8 cellular contexts compared by ENCODE assay signal in the genomic region with DNA sequence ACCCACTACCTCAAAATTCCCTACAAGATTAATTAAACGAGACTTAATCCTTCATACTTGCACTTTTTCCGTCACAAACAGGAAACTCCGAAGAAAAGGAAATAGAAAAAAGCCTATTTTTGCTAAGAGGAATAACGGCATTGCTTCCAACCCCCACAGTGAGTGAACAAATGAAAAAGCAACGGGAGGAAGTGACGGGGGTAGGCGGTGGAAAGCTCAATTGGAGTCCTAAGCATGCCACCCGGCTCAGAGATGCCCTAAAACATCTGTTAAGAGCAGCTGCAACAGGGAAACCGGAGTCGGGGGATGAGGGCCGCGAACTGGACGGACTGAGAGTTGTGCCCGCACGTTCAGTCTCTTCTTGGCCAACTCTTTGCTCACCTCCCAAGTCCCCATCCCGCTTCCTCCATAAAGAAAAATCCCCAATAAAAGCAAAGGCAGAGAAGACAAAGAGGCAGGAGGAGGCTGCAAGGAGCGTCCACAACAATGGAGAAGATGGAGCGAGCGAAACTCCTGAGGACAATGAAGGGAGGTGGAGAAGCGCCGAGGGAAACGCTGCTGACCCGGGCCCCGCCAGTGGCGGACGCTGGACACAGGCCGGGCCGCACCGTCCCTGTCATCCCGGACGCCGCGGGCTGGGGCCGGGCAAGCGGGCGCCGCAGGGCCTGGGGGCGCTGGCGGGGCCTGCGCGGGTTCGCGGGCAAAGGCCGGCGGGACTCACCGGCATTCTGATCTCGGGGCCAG. TPM values are rescaled to one million over a fixed set of nuclear protein-coding genes. Genes with fewer than 3 reads are reported as not detected.
DNase-seq lines count a peak whose midpoint lies in the region; ATAC-seq and TF ChIP-seq lines count a peak whose summit lies in the region.

No MANE protein-coding gene starts in this region.

- no peaks in the 10 kb centered on the region for H3K9me2 ChIP-seq in neural cell (ENCODE audit: insufficient read depth, low read length)

- no peaks in the 10 kb centered on the region for H3K9me3 ChIP-seq in neural cell (ENCODE audit: low read length)

- H3K4me2 ChIP-seq in neural cell (ENCODE audit: low read length), result peak overlapping the region; percentile 90

- peaks cover 43% of the 10 kb centered on the region for H3K79me2 ChIP-seq in neural cell (replicated peaks; ENCODE audit: insufficient read depth, low read length)

- H3K4me3 ChIP-seq in neural cell (ENCODE audit: low read length), result peak overlapping the region; percentile 96

- H4K20me1 ChIP-seq in neural cell (ENCODE audit: insufficient read depth), result no peaks in the 10 kb centered on the region

- peak; percentile 20 for TF ChIP-seq CTCF in neural cell (IDR thresholded peaks at IDR 0.05; ENCODE audit: poor library complexity, severe bottlenecking)

- peaks cover 14% of the 10 kb centered on the region for H3K36me3 Mint-ChIP-seq in activated T-helper 1 cell treated with anti-CD3 and anti-CD28 coated beads, Interleukin-12 subunit alpha, Interleukin-12 subunit beta, Interleukin-2, Interleukin-4 antibody, amounts not matched to agents 30 ng/mL and 10 ng/mL and 1 ng/mL, durations not matched to agents 14 hours and 24 hours and 36 hours (ENCODE audit: low read depth)

- no peaks in the 10 kb centered on the region for H3K27me3 ChIP-seq in neural cell (ENCODE audit: insufficient read depth, low read depth, low read length)

- H3K27ac Mint-ChIP-seq in activated T-helper 1 cell treated with anti-CD3 and anti-CD28 coated beads, Interleukin-12 subunit alpha, Interleukin-12 subunit beta, Interleukin-2, Interleukin-4 antibody, amounts not matched to agents 30 ng/mL and 10 ng/mL and 1 ng/mL, durations not matched to agents 14 hours and 24 hours and 36 hours, result peak overlapping the region; percentile 99
- peak overlapping the region; percentile 99 for H3K27ac Mint-ChIP-seq in stimulated activated naive CD8-positive, alpha-beta T cell treated with anti-CD3 and anti-CD28 coated beads, Interleukin-15, amount 100 ng/mL, for 72 hours

- H3K9ac ChIP-seq in neural cell (ENCODE audit: low read length), result peak overlapping the region; percentile 91

- peak overlapping the region; percentile 87 for H3K27ac ChIP-seq in neural cell (ENCODE audit: low read length)

- no peaks in the 10 kb centered on the region for H3K36me3 ChIP-seq in neural cell (ENCODE audit: insufficient read depth, low read length)

- TF ChIP-seq RAD21 in neural cell (conservative IDR thresholded peaks at IDR 0.05), result no peak

- H3K4me3 Mint-ChIP-seq in activated T-helper 1 cell treated with anti-CD3 and anti-CD28 coated beads, Interleukin-12 subunit alpha, Interleukin-12 subunit beta, Interleukin-2, Interleukin-4 antibody, amounts not matched to agents 30 ng/mL and 10 ng/mL and 1 ng/mL, durations not matched to agents 14 hours and 24 hours and 36 hours, result peak overlapping the region; percentile 100
- peak overlapping the region; percentile 99 to 100 for H3K4me3 Mint-ChIP-seq in stimulated activated naive CD8-positive, alpha-beta T cell treated with anti-CD3 and anti-CD28 coated beads, Interleukin-15, amount 100 ng/mL, for 72 hours

- peak overlapping the region; percentile 88 for H2AFZ ChIP-seq in neural cell (ENCODE audit: low read depth, low read length)

- intact Hi-C loops in activated T-helper 1 cell treated with anti-CD3 and anti-CD28 coated beads, Interleukin-12 subunit alpha, Interleukin-12 subunit beta, Interleukin-2, Interleukin-4 antibody, amounts not matched to agents 30 ng/mL and 10 ng/mL and 1 ng/mL, durations not matched to agents 14 hours and 24 hours and 36 hours (cut with micrococcal nuclease), result loop anchor here (2.0 to 5.0 kb wide), 8 partner anchors 15 to 1633 kb away; partner anchors contain the start of genes ATG5, BEND3 and ZBTB24

- ATAC-seq in GM18858 (IDR thresholded peaks at IDR 0.05; ENCODE audit: unreplicated experiment) (peak; percentile 19), HG03103 (IDR thresholded peaks at IDR 0.05; ENCODE audit: low read depth, unreplicated experiment) (peak; percentile 16)
- ATAC-seq in stimulated activated naive CD8-positive, alpha-beta T cell treated with anti-CD3 and anti-CD28 coated beads, Interleukin-15, amount 100 ng/mL, for 72 hours, result peak; percentile 69

- H3F3A ChIP-seq in neural cell (ENCODE audit: insufficient read depth, low read length, poor library complexity, severe bottlenecking), result no peaks in the 10 kb centered on the region

- TF ChIP-seq EP300 in neural cell (conservative IDR thresholded peaks at IDR 0.05; ENCODE audit: poor library complexity, severe bottlenecking), result no peak

- no peaks in the 10 kb centered on the region for H3K9me3 Mint-ChIP-seq in activated T-helper 1 cell treated with anti-CD3 and anti-CD28 coated beads, Interleukin-12 subunit alpha, Interleukin-12 subunit beta, Interleukin-2, Interleukin-4 antibody, amounts not matched to agents 30 ng/mL and 10 ng/mL and 1 ng/mL, durations not matched to agents 14 hours and 24 hours and 36 hours
- H3K9me3 Mint-ChIP-seq in stimulated activated naive CD8-positive, alpha-beta T cell treated with anti-CD3 and anti-CD28 coated beads, Interleukin-15, amount 100 ng/mL, for 72 hours, result no peaks in the 10 kb centered on the region

- H3K27me3 Mint-ChIP-seq in activated T-helper 1 cell treated with anti-CD3 and anti-CD28 coated beads, Interleukin-12 subunit alpha, Interleukin-12 subunit beta, Interleukin-2, Interleukin-4 antibody, amounts not matched to agents 30 ng/mL and 10 ng/mL and 1 ng/mL, durations not matched to agents 14 hours and 24 hours and 36 hours (ENCODE audit: insufficient read depth), result peaks cover 5% of the 10 kb centered on the region
- H3K27me3 Mint-ChIP-seq in stimulated activated naive CD8-positive, alpha-beta T cell treated with anti-CD3 and anti-CD28 coated beads, Interleukin-15, amount 100 ng/mL, for 72 hours, result no peaks in the 10 kb centered on the region

- DNase-seq in AG08396 (ENCODE audit: low spot score) (peak; percentile 76), fibroblast of peridontal ligament (ENCODE audit: extremely low read depth) (peak; percentile 82)
- DNase-seq in activated T-helper 1 cell treated with anti-CD3 and anti-CD28 coated beads, Interleukin-12 subunit alpha, Interleukin-12 subunit beta, Interleukin-2, Interleukin-4 antibody, amounts not matched to agents 30 ng/mL and 10 ng/mL and 1 ng/mL, durations not matched to agents 14 hours and 24 hours and 36 hours (ENCODE audit: low spot score), result peak; percentile 55
- peak; percentile 52 to 70 for DNase-seq in stimulated activated naive CD8-positive, alpha-beta T cell treated with anti-CD3 and anti-CD28 coated beads, Interleukin-15, amount 100 ng/mL, for 72 hours

- H3K4me1 Mint-ChIP-seq in activated T-helper 1 cell treated with anti-CD3 and anti-CD28 coated beads, Interleukin-12 subunit alpha, Interleukin-12 subunit beta, Interleukin-2, Interleukin-4 antibody, amounts not matched to agents 30 ng/mL and 10 ng/mL and 1 ng/mL, durations not matched to agents 14 hours and 24 hours and 36 hours (ENCODE audit: low read depth), result peaks cover 14% of the 10 kb centered on the region
- peaks cover 25% of the 10 kb centered on the region for H3K4me1 Mint-ChIP-seq in stimulated activated naive CD8-positive, alpha-beta T cell treated with anti-CD3 and anti-CD28 coated beads, Interleukin-15, amount 100 ng/mL, for 72 hours

TF ChIP-seq in PFSK-1, 5 proteins besides CTCF, POLR2A, EP300 and RAD21 (continues in another document):
- peak; percentile 74; the same call in 1 of the 2 replicates for TF ChIP-seq TAF1 (IDR thresholded peaks at IDR 0.05; ENCODE audit: borderline replicate concordance, insufficient read depth, low read length)
- TF ChIP-seq POLR2AphosphoS5 (IDR thresholded peaks at IDR 0.05; ENCODE audit: low read depth, low read length), result peak; percentile 69
- TF ChIP-seq FOXP2 (optimal IDR thresholded peaks at IDR 0.05; ENCODE audit: borderline replicate concordance, extremely low read depth, extremely low read length, insufficient read depth), result no peak

TF ChIP-seq in neural cell, 6 proteins besides CTCF, POLR2A, EP300 and RAD21:
- TF ChIP-seq MXI1 (conservative IDR thresholded peaks at IDR 0.05; ENCODE audit: poor library complexity, severe bottlenecking) (no peak), TAF1 (IDR thresholded peaks at IDR 0.05; ENCODE audit: low read depth) (peak; percentile 30), SMC3 (conservative IDR thresholded peaks at IDR 0.05; ENCODE audit: poor library complexity) (peak; percentile 6), EZH2 (IDR thresholded peaks at IDR 0.05; ENCODE audit: borderline replicate concordance, insufficient read depth, low read length, poor library complexity, severe bottlenecking) (no peak), POLR2AphosphoS5 (IDR thresholded peaks at IDR 0.05) (peak; percentile 54)
- TF ChIP-seq, protein P1, sequence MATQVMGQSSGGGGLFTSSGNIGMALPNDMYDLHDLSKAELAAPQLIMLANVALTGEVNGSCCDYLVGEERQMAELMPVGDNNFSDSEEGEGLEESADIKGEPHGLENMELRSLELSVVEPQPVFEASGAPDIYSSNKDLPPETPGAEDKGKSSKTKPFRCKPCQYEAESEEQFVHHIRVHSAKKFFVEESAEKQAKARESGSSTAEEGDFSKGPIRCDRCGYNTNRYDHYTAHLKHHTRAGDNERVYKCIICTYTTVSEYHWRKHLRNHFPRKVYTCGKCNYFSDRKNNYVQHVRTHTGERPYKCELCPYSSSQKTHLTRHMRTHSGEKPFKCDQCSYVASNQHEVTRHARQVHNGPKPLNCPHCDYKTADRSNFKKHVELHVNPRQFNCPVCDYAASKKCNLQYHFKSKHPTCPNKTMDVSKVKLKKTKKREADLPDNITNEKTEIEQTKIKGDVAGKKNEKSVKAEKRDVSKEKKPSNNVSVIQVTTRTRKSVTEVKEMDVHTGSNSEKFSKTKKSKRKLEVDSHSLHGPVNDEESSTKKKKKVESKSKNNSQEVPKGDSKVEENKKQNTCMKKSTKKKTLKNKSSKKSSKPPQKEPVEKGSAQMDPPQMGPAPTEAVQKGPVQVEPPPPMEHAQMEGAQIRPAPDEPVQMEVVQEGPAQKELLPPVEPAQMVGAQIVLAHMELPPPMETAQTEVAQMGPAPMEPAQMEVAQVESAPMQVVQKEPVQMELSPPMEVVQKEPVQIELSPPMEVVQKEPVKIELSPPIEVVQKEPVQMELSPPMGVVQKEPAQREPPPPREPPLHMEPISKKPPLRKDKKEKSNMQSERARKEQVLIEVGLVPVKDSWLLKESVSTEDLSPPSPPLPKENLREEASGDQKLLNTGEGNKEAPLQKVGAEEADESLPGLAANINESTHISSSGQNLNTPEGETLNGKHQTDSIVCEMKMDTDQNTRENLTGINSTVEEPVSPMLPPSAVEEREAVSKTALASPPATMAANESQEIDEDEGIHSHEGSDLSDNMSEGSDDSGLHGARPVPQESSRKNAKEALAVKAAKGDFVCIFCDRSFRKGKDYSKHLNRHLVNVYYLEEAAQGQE (IDR thresholded peaks at IDR 0.05; ENCODE audit: borderline replicate concordance), result peak; percentile 26

RNA-seq across cellular contexts. Expression of gene SEC63, which starts 0.7 kb away (rescaled TPM):
- 85.0 TPM for polyA plus RNA-seq in PFSK-1 (2012; ENCODE audit: insufficient read length, low read depth)
- 87.1 and 90.7 TPM in 2 replicates for total RNA-seq in activated T-helper 1 cell treated with anti-CD3 and anti-CD28 coated beads, Interleukin-12 subunit alpha, Interleukin-12 subunit beta, Interleukin-2, Interleukin-4 antibody, amounts not matched to agents 30 ng/mL and 10 ng/mL and 1 ng/mL, durations not matched to agents 14 hours and 24 hours and 36 hours
- 30.1 and 34.8 TPM in 2 replicates for polyA plus RNA-seq in neural cell
- 68.9 and 75.4 TPM in 2 replicates for polyA minus RNA-seq in neural cell

Comparison
In these comparisons a context has a peak if more than half of its experiments do, and no peak if none do; other contexts are left out.
1. Peak in every context shown above with its lines: DNase-seq, ATAC-seq, H3K4me3 ChIP-seq and H3K27ac ChIP-seq.
2. ATAC-seq: peak in every context shown above with its lines; median percentile 69 in stimulated activated naive CD8-positive, alpha-beta T cell treated with anti-CD3 and anti-CD28 coated beads, Interleukin-15, amount 100 ng/mL, for 72 hours; 19 in GM18858; 16 in HG03103.